8 cellular contexts compared by ENCODE assay signal in the genomic region with DNA sequence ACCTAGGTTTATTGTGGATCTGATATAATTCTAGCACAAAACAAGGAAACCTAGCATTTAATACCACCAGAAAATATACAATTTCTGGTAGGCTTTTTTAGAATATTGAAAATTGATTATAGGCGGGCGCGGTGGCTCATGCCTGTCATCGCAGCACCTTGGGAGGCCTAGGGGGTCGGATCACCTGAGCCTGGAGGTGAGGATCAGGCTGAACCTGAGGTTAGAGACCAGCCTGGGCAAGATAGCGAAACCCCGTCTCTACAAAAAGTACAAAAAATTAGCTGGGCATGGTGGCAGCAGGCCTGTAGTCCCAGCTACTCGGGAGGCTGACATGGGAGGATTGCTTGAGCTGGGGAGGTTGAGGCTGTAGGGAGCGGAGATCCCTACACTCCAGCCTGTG. TPM values are rescaled to one million over a fixed set of nuclear protein-coding genes. Genes with fewer than 3 reads are reported as not detected.
A peak's percentile ranks its signal among the peaks of the same experiment; 100 is the strongest.
DNase-seq lines count a peak whose midpoint lies in the region; ATAC-seq and TF ChIP-seq lines count a peak whose summit lies in the region.

No MANE protein-coding gene starts in this region.

- H3K4me3 Mint-ChIP-seq in brain = peak overlapping the region; percentile 94 to 99 (median 97)

- no peak overlapping the region for H2AK5ac ChIP-seq in mesendoderm (ENCODE audit: low read length)

- H3K79me1 ChIP-seq in mesendoderm (ENCODE audit: low read length) = peaks cover 3% of the 10 kb centered on the region

- no peak for ATAC-seq in heart right ventricle
- ATAC-seq in Right ventricle myocardium inferior = no peak

- H3K4ac ChIP-seq in mesendoderm (ENCODE audit: low read depth, low read length) = no peak overlapping the region

- H3K27ac ChIP-seq in heart right ventricle (peak overlapping the region in 9 of 10 donors; percentile 92 to 99 (median 96)), mesendoderm (ENCODE audit: low read depth, low read length) (no peak overlapping the region), vagina (peak overlapping the region; percentile 92)

- H3K4me1 Mint-ChIP-seq in brain = peaks cover 40% of the 10 kb centered on the region

- H3K4me1 ChIP-seq in heart right ventricle (peaks cover 3 to 52% (median 36%) of the 10 kb centered on the region in 9 donors), mesendoderm (ENCODE audit: control insufficient read depth, low read depth, low read length) (no peaks in the 10 kb centered on the region), vagina (peaks cover 37% of the 10 kb centered on the region)

- intact Hi-C loops in heart right ventricle (cut with DNase I) = loop anchor here in 1 of 10 donors (10.0 kb wide), 1 partner anchor 83 kb away; no protein-coding TSS in a partner anchor
- intact Hi-C loops in Right ventricle myocardium inferior (cut with DNase I) = no loop called here
- intact Hi-C loops in vagina (cut with DNase I) = no loop called here

- H3K79me2 ChIP-seq in mesendoderm (ENCODE audit: control insufficient read depth, insufficient read depth, low read length) = peaks cover 29% of the 10 kb centered on the region

- peak overlapping the region; percentile 82 for H3K4me2 ChIP-seq in mesendoderm (ENCODE audit: low read length)

- H3K56ac ChIP-seq in mesendoderm (ENCODE audit: low read length) = peak overlapping the region; percentile 79

- WGBS in heart right ventricle, 2 donors = 51 to 59% methylated on average over 9 of the region's 9 CpGs
- no CpG with 5 or more reads among the region's 9 CpGs for WGBS in mesendoderm (ENCODE audit: extremely low coverage, insufficient coverage, low lambda C conversion rate)

- H3K27me3 ChIP-seq in heart right ventricle (no peaks in the 10 kb centered on the region), mesendoderm (ENCODE audit: insufficient read depth, low read length, poor library complexity) (no peaks in the 10 kb centered on the region), vagina (no peaks in the 10 kb centered on the region)

- H3K9me3 ChIP-seq in heart right ventricle (no peaks in the 10 kb centered on the region), vagina (no peaks in the 10 kb centered on the region)

- H3K18ac ChIP-seq in mesendoderm (ENCODE audit: low read length) = no peak overlapping the region

- no peak overlapping the region for H2BK15ac ChIP-seq in mesendoderm (replicated peaks; ENCODE audit: low read depth)

- DNase-seq in heart right ventricle = no peak
- DNase-seq in Right ventricle myocardium inferior (ENCODE audit: missing footprints) = no peak
- no peak for DNase-seq in mesendoderm
- no peak for DNase-seq in vagina (ENCODE audit: extremely low spot score in 2 of 2)
- DNase-seq in GOT3 (lab: John Stamatoyannopoulos, UW) = no peak
- DNase-seq in stimulated activated CD8-positive, alpha-beta memory T cell treated with anti-CD3 and anti-CD28 coated beads, Interleukin-4, amount 100 ng/mL, for 48 hours = no peak
- no peak for DNase-seq in NCI-H526 (lab: John Stamatoyannopoulos, UW)

- no peaks in the 10 kb centered on the region for H3K36me3 ChIP-seq in heart right ventricle
- H3K36me3 ChIP-seq in mesendoderm (ENCODE audit: control insufficient read depth, insufficient read depth, low read length) = no peaks in the 10 kb centered on the region
- no peaks in the 10 kb centered on the region for H3K36me3 ChIP-seq in vagina

- H3K27ac Mint-ChIP-seq in brain = peak overlapping the region; percentile 97 to 100 (median 99)

- H2BK120ac ChIP-seq in mesendoderm (ENCODE audit: low read depth, low read length) = no peak overlapping the region

- peak overlapping the region; percentile 72 for H3K9ac ChIP-seq in mesendoderm (ENCODE audit: low read length)

- H3K23ac ChIP-seq in mesendoderm (ENCODE audit: low read length) = no peak overlapping the region

- H4K8ac ChIP-seq in mesendoderm (ENCODE audit: low read depth, low read length) = no peak overlapping the region

- TF ChIP-seq POLR2A in vagina (IDR thresholded peaks at IDR 0.05) = no peak

- no peaks in the 10 kb centered on the region for H3K27me3 Mint-ChIP-seq in brain

- H3K36me3 Mint-ChIP-seq in brain = no peaks in the 10 kb centered on the region

- H2BK5ac ChIP-seq in mesendoderm (ENCODE audit: low read length) = no peak overlapping the region

- H3K4me3 ChIP-seq in heart right ventricle (peak overlapping the region; percentile 67 to 98 (median 88)), mesendoderm (ENCODE audit: low read length) (peak overlapping the region; percentile 85), vagina (peak overlapping the region; percentile 79 to 88)

- TF ChIP-seq CTCF in heart right ventricle (IDR thresholded peaks at IDR 0.05) (no peak), brain (conservative IDR thresholded peaks at IDR 0.05) (no peak), vagina (IDR thresholded peaks at IDR 0.05) (no peak)

- no peak overlapping the region for H4K5ac ChIP-seq in mesendoderm (ENCODE audit: low read length)

- H3K9me3 Mint-ChIP-seq in brain = peaks cover 0 to 4% (median 0%) of the 10 kb centered on the region in 5 experiments

RNA-seq across cellular contexts. Expression of a gene that starts 0.9 kb away (rescaled TPM):
- total RNA-seq in heart right ventricle (10 to 100 TPM; 17.9 to 28.1 (median 23.0) TPM), Right ventricle myocardium inferior (23.4 TPM), vagina (72.2 TPM)
- polyA plus RNA-seq in heart right ventricle (10 to 100 TPM; 26.5 to 55.2 TPM), brain (ENCODE audit: insufficient read depth, low read depth, low replicate concordance) (29.0 TPM)
- 25.8 TPM for polyA plus RNA-seq in mesendoderm (2013, experiment 1 of 2)
- 24.7 TPM for polyA plus RNA-seq in mesendoderm (2013, experiment 2 of 2)
